ENCODE assay signal across 12 cellular contexts in genomic region chr2:203928849-203929248, GRCh38. TPM values are rescaled to one million over a fixed set of nuclear protein-coding genes. Genes with fewer than 3 reads are reported as not detected.
DNase-seq lines count a peak whose midpoint lies in the region; ATAC-seq and TF ChIP-seq lines count a peak whose summit lies in the region.
"Had no signal": no experiment of that assay in that cellular context is flagged by ENCODE, and none has a peak within 500 bp of the region (broad histone marks: within the 10 kb centered on the region; RNA-seq: fewer than 3 reads in every experiment).

No MANE protein-coding gene starts in this region.

- H3F3A ChIP-seq in GM23248 (ENCODE audit: insufficient read depth), result 0 out of 2 replicates have a peak, but pooled peaks cover under 1% of the 10 kb centered on the region

- no peak for DNase-seq in AG09319 (ENCODE audit: extremely low read depth, low read depth)
- DNase-seq in GM23248, result peak; percentile 45
- peak; percentile 5 for DNase-seq in SW480 (ENCODE audit: low spot score)
- DNase-seq in glutamatergic neuron, result no peak
- DNase-seq in NCI-H1436 (lab: John Stamatoyannopoulos, UW), result no peak
- no peak for DNase-seq in left lobe of liver (ENCODE audit: low spot score)
- no peak for DNase-seq in NCI-H187 treated with DMSO at 0.1 percent for 48 hours (lab: John Stamatoyannopoulos, UW)
- DNase-seq: GF-D8; GOT3; stimulated activated CD4-positive, alpha-beta T cell treated with anti-CD3 and anti-CD28 coated beads, Interleukin-2, amount 100 ng/mL, for 48 hours had no signal

- in situ Hi-C loops in GM23248 (cut with MboI), result no loop called here

- H3K27ac Mint-ChIP-seq in glutamatergic neuron (ENCODE audit: unreplicated experiment), result no peak overlapping the region
- H3K27ac Mint-ChIP-seq: activated naive CD4-positive, alpha-beta T cell treated with anti-CD3 and anti-CD28 coated beads, Interleukin-2, amount 50 U/mL, for 24 hours had no signal

- H3K4me3 ChIP-seq in GM23248, result no peak overlapping the region

- H3K9me2 ChIP-seq in GM23248 (ENCODE audit: insufficient read depth), result no peaks in the 10 kb centered on the region

- H3K27ac ChIP-seq in GM23248, result no peak overlapping the region

- no peak overlapping the region for H3K4me2 ChIP-seq in GM23248 (ENCODE audit: unreplicated experiment)

- H3K27me3 ChIP-seq in GM23248 (replicated peaks; ENCODE audit: insufficient read depth), result peaks cover 3% of the 10 kb centered on the region; the same call in 1 of the 2 replicates

- no peaks in the 10 kb centered on the region for H3K36me3 ChIP-seq in GM23248 (ENCODE audit: low read depth)

- ATAC-seq in left lobe of liver (no peak), GM21825 (IDR thresholded peaks at IDR 0.05; ENCODE audit: unreplicated experiment) (no peak)

- 0 out of 2 replicates have a peak, but pooled peaks cover under 1% of the 10 kb centered on the region for H3K4me1 ChIP-seq in GM23248 (ENCODE audit: insufficient read depth)

- TF ChIP-seq CTCF in AG09319 (IDR thresholded peaks at IDR 0.05; ENCODE audit: low read depth, low read length) (peak; percentile 22), glutamatergic neuron (IDR thresholded peaks at IDR 0.05; ENCODE audit: partially characterized antibody, unreplicated experiment) (peak; percentile 37)

- no peaks in the 10 kb centered on the region for H3K9me3 Mint-ChIP-seq in glutamatergic neuron (ENCODE audit: unreplicated experiment)

- no peak overlapping the region for H2AFZ ChIP-seq in GM23248

- H4K20me1 ChIP-seq in GM23248 (ENCODE audit: insufficient read depth), result no peaks in the 10 kb centered on the region

- no peaks in the 10 kb centered on the region for H3K9me3 ChIP-seq in GM23248 (ENCODE audit: low read depth)

- no peak overlapping the region for H3K9ac ChIP-seq in GM23248

- H3K4me1 Mint-ChIP-seq in glutamatergic neuron (ENCODE audit: low read depth, unreplicated experiment), result no peaks in the 10 kb centered on the region

- H3K4me3 Mint-ChIP-seq in glutamatergic neuron (ENCODE audit: unreplicated experiment), result no peak overlapping the region
- H3K4me3 Mint-ChIP-seq: activated naive CD4-positive, alpha-beta T cell treated with anti-CD3 and anti-CD28 coated beads, Interleukin-2, amount 50 U/mL, for 24 hours had no signal

- H3K79me2 ChIP-seq in GM23248 (ENCODE audit: insufficient read depth), result no peaks in the 10 kb centered on the region

- no peaks in the 10 kb centered on the region for H3K36me3 Mint-ChIP-seq in glutamatergic neuron (ENCODE audit: unreplicated experiment)

- H3K27me3 Mint-ChIP-seq in glutamatergic neuron (ENCODE audit: unreplicated experiment), result no peaks in the 10 kb centered on the region
- H3K27me3 Mint-ChIP-seq: activated naive CD4-positive, alpha-beta T cell treated with anti-CD3 and anti-CD28 coated beads, Interleukin-2, amount 50 U/mL, for 24 hours had no signal

RNA-seq across cellular contexts. Expression of gene ICOS, which starts 7.7 kb away (rescaled TPM):
- total RNA-seq in GM23248 (2014; rRNA removed; shearing (Covaris generic)), result not detected in 2 replicates
- polyA plus RNA-seq in GM23248 (2016; fragmentation: Nextera tagmentation; extraction: Ambion mirVana), result not detected in 2 replicates
- total RNA-seq in glutamatergic neuron (ENCODE audit: unreplicated experiment) (not detected), left lobe of liver (0.18 TPM)

Comparison
In these comparisons a context has a peak if more than half of its experiments do, and no peak if none do; other contexts are left out.
1. DNase-seq: peak in GM23248 (single experiment) and SW480 (single experiment); none in AG09319 (single experiment), glutamatergic neuron (single experiment), NCI-H1436 (single experiment), left lobe of liver (single experiment) and NCI-H187 treated with DMSO at 0.1 percent for 48 hours (single experiment).